Comparison of ENCODE assay signal across 2 cellular contexts in the genomic region with DNA sequence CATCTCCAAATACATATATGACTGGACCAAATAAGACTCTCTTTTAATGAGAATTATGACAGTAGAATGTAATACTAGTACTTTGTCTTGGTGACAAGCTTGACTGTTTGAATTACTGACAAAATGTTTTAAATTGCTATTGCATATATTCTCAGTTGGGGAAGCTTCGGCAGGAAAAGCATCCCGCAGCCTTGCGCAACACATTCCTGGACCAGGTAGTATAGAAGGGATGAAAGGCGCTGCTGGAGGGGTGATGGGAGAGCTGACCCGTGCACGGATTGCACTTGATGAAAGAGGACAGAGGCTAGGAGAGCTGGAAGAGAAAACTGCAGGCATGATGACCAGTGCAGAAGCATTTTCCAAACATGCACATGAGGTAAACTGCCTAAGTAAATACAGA.
TF ChIP-seq lines count a peak whose summit lies in the region.

No MANE protein-coding gene starts in this region.

TF ChIP-seq in HepG2, 621 proteins besides CTCF, POLR2A, EP300 and RAD21 (continued from another document):
- no peak for TF ChIP-seq ZNF776 (CRISPR knock-in tag; IDR thresholded peaks at IDR 0.05)
- peak; percentile 36; the same call in 1 of the 2 replicates for TF ChIP-seq CEBPG (CRISPR knock-in tag; IDR thresholded peaks at IDR 0.05)

TF ChIP-seq in K562, 482 proteins besides CTCF, POLR2A, EP300 and RAD21 (continued from another document):
- no peak for TF ChIP-seq ZNF384 (IDR thresholded peaks at IDR 0.05; ENCODE audit: low read depth, low read length)
